In genomic region chr2:12716250-12717190, GRCh38 we compare ENCODE assay signal across 8 cellular contexts. TPM values are rescaled to one million over a fixed set of nuclear protein-coding genes. Genes with fewer than 3 reads are reported as not detected.
A peak's percentile ranks its signal among the peaks of the same experiment; 100 is the strongest.
DNase-seq lines count a peak whose midpoint lies in the region; ATAC-seq and TF ChIP-seq lines count a peak whose summit lies in the region.

TSS of gene TRIB2 (plus strand) at chr2:12716936. CDS start at chr2:12718308, 1,372 bp downstream.

- intact Hi-C loops in MCF 10A (cut with micrococcal nuclease), result loop anchor here (1.0 to 10.0 kb wide), 15 partner anchors 94 to 886 kb away; no protein-coding TSS in a partner anchor

- peaks cover 28 to 36% (median 36%) of the 10 kb centered on the region in 3 donors for H3K4me1 ChIP-seq in skeletal muscle tissue (ENCODE audit: control insufficient read depth in 3 of 3, insufficient read depth in 3 of 3, low read length in 3 of 3)

- peak within 1 kb of the TSS; percentile 95 for H3K4me3 Mint-ChIP-seq in MCF 10A (ENCODE audit: unreplicated experiment)

- H3K4me3 ChIP-seq in iPS-18c (ENCODE audit: insufficient read depth, low read depth, low read length), result peak within 1 kb of the TSS; percentile 78
- H3K4me3 ChIP-seq in skeletal muscle tissue (ENCODE audit: low read length in 3 of 3), result peak within 1 kb of the TSS; percentile 88 to 96 (median 92)

- no peaks in the 10 kb centered on the region for H3K9me3 ChIP-seq in iPS-18c (ENCODE audit: control insufficient read depth, insufficient read depth, low read length)
- no peaks in the 10 kb centered on the region for H3K9me3 ChIP-seq in skeletal muscle tissue (ENCODE audit: control insufficient read depth in 3 of 3, low read length in 3 of 3)

- TF ChIP-seq POLR2A in GM18505 (IDR thresholded peaks at IDR 0.05; ENCODE audit: borderline replicate concordance, extremely low read depth, insufficient read depth, insufficient read length), result peak; percentile 49

- TF ChIP-seq CTCF in VCaP (conservative IDR thresholded peaks at IDR 0.05), result peak; percentile 28; the same call in 1 of the 2 replicates
- no peak for TF ChIP-seq CTCF in MCF 10A (IDR thresholded peaks at IDR 0.05; ENCODE audit: unreplicated experiment)

- CTCF ChIA-PET in MCF 10A (lab: Yijun Ruan, JAX), result interaction anchor here (0.6 to 4.2 kb wide), 49 partner anchors 11 to 887 kb away, joined by 3 to 58 read pairs (median 4); no protein-coding TSS in a partner anchor

- no peaks in the 10 kb centered on the region for H3K27me3 Mint-ChIP-seq in MCF 10A (ENCODE audit: insufficient read depth, unreplicated experiment)

- H3K27ac Mint-ChIP-seq in MCF 10A (ENCODE audit: low read depth, unreplicated experiment), result peak within 1 kb of the TSS; percentile 85

- H3K27me3 ChIP-seq in skeletal muscle tissue (ENCODE audit: control insufficient read depth in 3 of 3, insufficient read depth in 3 of 3, low read length in 3 of 3), result no peaks in the 10 kb centered on the region

- no TSS peak for BruUV-seq in MCF 10A (replicated peaks; lab: Mats Ljungman, UMichigan)

- H3K27ac ChIP-seq in VCaP, result peak within 1 kb of the TSS; percentile 84
- H3K27ac ChIP-seq in skeletal muscle tissue (ENCODE audit: low read depth, low read length), result peak within 1 kb of the TSS; percentile 95

- ATAC-seq in GM18505 (IDR thresholded peaks at IDR 0.05; ENCODE audit: unreplicated experiment), result peak; percentile 73
- peak; percentile 73 for ATAC-seq in HG03045 (IDR thresholded peaks at IDR 0.05; ENCODE audit: unreplicated experiment)
- ATAC-seq in GM18870 (IDR thresholded peaks at IDR 0.05; ENCODE audit: unreplicated experiment), result no peak

- H3K9me3 Mint-ChIP-seq in MCF 10A (ENCODE audit: unreplicated experiment), result no peaks in the 10 kb centered on the region

- no peaks in the 10 kb centered on the region for H3K36me3 ChIP-seq in skeletal muscle tissue (ENCODE audit: control insufficient read depth in 3 of 3, insufficient read depth in 3 of 3, low read length in 3 of 3)

- peaks cover 47% of the 10 kb centered on the region for H3K4me1 Mint-ChIP-seq in MCF 10A (ENCODE audit: insufficient read depth, unreplicated experiment)

- DNase-seq in NCI-H2171 (lab: John Stamatoyannopoulos, UW) (peak; percentile 93), MCF 10A (ENCODE audit: unreplicated experiment) (peak; percentile 82)

- H3K36me3 Mint-ChIP-seq in MCF 10A (ENCODE audit: insufficient read depth, unreplicated experiment), result no peaks in the 10 kb centered on the region

- peak within 1 kb of the TSS; percentile 95 to 96 (median 95) for H3K9ac ChIP-seq in skeletal muscle tissue (ENCODE audit: low read depth in 1 of 3, low read length in 3 of 3)

- POLR2A ChIA-PET in MCF 10A (lab: Yijun Ruan, JAX), result interaction anchor here (0.5 to 4.4 kb wide), 34 partner anchors 13 to 892 kb away, joined by 3 to 44 read pairs (median 4); no protein-coding TSS in a partner anchor

RNA-seq across cellular contexts. Expression of gene TRIB2, which starts in this region (rescaled TPM):
- total RNA-seq in MCF 10A (2022) (12.9 and 14.3 TPM in 2 replicates), skeletal muscle tissue (38.1 TPM)
